25 cellular contexts compared by ENCODE assay signal in the genomic region with DNA sequence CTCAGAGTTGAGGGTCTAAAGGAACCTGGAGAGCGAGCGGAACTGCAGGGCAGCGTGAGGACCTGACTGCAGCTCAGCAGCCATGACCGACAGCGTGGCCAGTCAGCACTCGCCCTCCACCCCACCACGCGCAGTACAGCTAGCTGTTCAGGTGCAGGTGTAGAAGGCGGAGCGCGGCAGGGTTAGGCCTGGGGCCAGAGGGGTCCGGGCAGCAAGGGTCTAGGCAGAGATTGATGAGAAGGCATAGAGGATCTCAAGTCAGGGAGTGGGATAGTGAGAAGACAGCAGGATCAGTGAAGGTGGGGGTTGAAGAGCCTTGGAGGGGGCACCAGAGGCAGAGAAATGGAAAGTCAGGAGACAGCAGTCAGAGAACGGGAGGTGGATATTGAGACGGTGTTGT.
"Had no signal": no experiment of that assay in that cellular context is flagged by ENCODE, and none has a peak within 500 bp of the region (broad histone marks: within the 10 kb centered on the region; RNA-seq: fewer than 3 reads in every experiment).

No MANE protein-coding gene starts in this region.

- H3K27me3 ChIP-seq: dorsolateral prefrontal cortex, foreskin keratinocyte, heart right ventricle, left lung had no signal

- H3K4me1 ChIP-seq: foreskin keratinocyte had no signal

- FAIRE-seq: colon, endometrium, frontal cortex, islet of Langerhans, keratinocyte had no signal

- ATAC-seq: effector memory CD8-positive, alpha-beta T cell; esophagus mucosa; foreskin keratinocyte; left lung; lower lobe of right lung; mucosa of descending colon had no signal

- H3K4me3 ChIP-seq: coronary artery, dorsolateral prefrontal cortex, heart right ventricle, left lung, lower lobe of right lung, mucosa of descending colon had no signal

- H3K36me3 ChIP-seq: heart right ventricle, left lung, lower lobe of right lung had no signal

- H3K9me3 ChIP-seq: heart right ventricle, left lung, lower lobe of right lung, mucosa of descending colon had no signal

- DNase-seq: dermis blood vessel endothelial cell; dorsolateral prefrontal cortex; effector CD8-positive, alpha-beta T cell; effector memory CD8-positive, alpha-beta T cell; endodermal cell; erythroblast; foreskin keratinocyte; glutamatergic neuron; head of caudate nucleus; heart right ventricle; hippocampal formation; left cardiac atrium; left lung; left ventricle myocardium superior; lower lobe of right lung; mesenchymal stem cell; mucosa of descending colon had no signal

- H3K27ac ChIP-seq: coronary artery, dorsolateral prefrontal cortex, epithelial cell of prostate, foreskin keratinocyte, left lung, lower lobe of right lung had no signal
